In genomic region chr9:130769004-130769403, GRCh38 we compare ENCODE assay signal across 20 cellular contexts.
DNase-seq lines count a peak whose midpoint lies in the region; ATAC-seq, FAIRE-seq and TF ChIP-seq lines count a peak whose summit lies in the region.
"Had no signal": no experiment of that assay in that cellular context is flagged by ENCODE, and none has a peak within 500 bp of the region (broad histone marks: within the 10 kb centered on the region; RNA-seq: fewer than 3 reads in every experiment).

No MANE protein-coding gene starts in this region.

- no peak overlapping the region for H3T11ph ChIP-seq in H9 (ENCODE audit: low read length)

- no peak overlapping the region for H3K4me2 ChIP-seq in H9 (ENCODE audit: insufficient read depth, insufficient read length, low read length)
- H3K4me2 ChIP-seq: A549, KMS-11 had no signal

- no peak overlapping the region for H2BK120ac ChIP-seq in H9 (ENCODE audit: low read depth, low read length, poor library complexity, severe bottlenecking)

- no peak overlapping the region for H3K4me3 Mint-ChIP-seq in H9

- no peak overlapping the region for H4K8ac ChIP-seq in H9 (replicated peaks; ENCODE audit: insufficient read length, low read depth, low read length)

- no peaks in the 10 kb centered on the region for H3K9me3 Mint-ChIP-seq in H9

- no peak overlapping the region for H2BK20ac ChIP-seq in H9 (ENCODE audit: low read depth, low read length, poor library complexity, severe bottlenecking)

- no peak overlapping the region for H2BK15ac ChIP-seq in H9 (ENCODE audit: low read depth, low read length)

- H4K20me1 ChIP-seq in H9 (ENCODE audit: control insufficient read depth, insufficient read depth, insufficient read length): no peaks in the 10 kb centered on the region

- peak overlapping the region in 2 of 3 experiments; percentile 66 to 95; a peak in 2 of 7 replicates for H3K27ac Mint-ChIP-seq in H9

- ATAC-seq in left lobe of liver (peak; percentile 14), HG02571 (IDR thresholded peaks at IDR 0.05; ENCODE audit: unreplicated experiment) (no peak), HG02588 (IDR thresholded peaks at IDR 0.05; ENCODE audit: unreplicated experiment) (no peak), GM21447 (IDR thresholded peaks at IDR 0.05; ENCODE audit: unreplicated experiment) (no peak)
- ATAC-seq: A549, Panc1, Right ventricle myocardium inferior had no signal

- H3K9me3 ChIP-seq in H9 (ENCODE audit: control insufficient read depth, low read depth, low read length): no peaks in the 10 kb centered on the region
- no peaks in the 10 kb centered on the region for H3K9me3 ChIP-seq in colonic mucosa
- H3K9me3 ChIP-seq in small intestine (ENCODE audit: control insufficient read depth, low read depth): no peaks in the 10 kb centered on the region
- H3K9me3 ChIP-seq: A549 had no signal

- TF ChIP-seq CTCF in H9 (conservative IDR thresholded peaks at IDR 0.05) (no peak), colonic mucosa (IDR thresholded peaks at IDR 0.05) (no peak)

- H3K36me3 ChIP-seq in colonic mucosa: no peaks in the 10 kb centered on the region
- no peaks in the 10 kb centered on the region for H3K36me3 ChIP-seq in small intestine (ENCODE audit: control insufficient read depth in 2 of 2, insufficient read depth in 2 of 2, low read length in 2 of 2)

- no peak overlapping the region for H3K23ac ChIP-seq in H9 (ENCODE audit: insufficient read length, low read depth, low read length)

- H2BK5ac ChIP-seq in H9 (ENCODE audit: insufficient read length, low read length): no peak overlapping the region

- H3K79me1 ChIP-seq in H9 (ENCODE audit: insufficient read depth, low read depth, low read length, poor library complexity, severe bottlenecking): no peaks in the 10 kb centered on the region

- intact Hi-C loops in colonic mucosa (cut with DNase I): loop anchor here (5.0 kb wide), 1 partner anchor 173 kb away; no protein-coding TSS in a partner anchor

- H3K36me3 Mint-ChIP-seq in H9 (ENCODE audit: insufficient read depth in 1 of 3, low read depth in 3 of 3): no peaks in the 10 kb centered on the region

- no peak overlapping the region for H2AFZ ChIP-seq in H9 (ENCODE audit: low read length)

- H2AK5ac ChIP-seq in H9 (ENCODE audit: insufficient read length, low read length): no peak overlapping the region

- no peak overlapping the region for H4K91ac ChIP-seq in H9 (ENCODE audit: insufficient read length, low read depth, low read length)

- H4K5ac ChIP-seq in H9 (ENCODE audit: insufficient read length, low read depth, low read length): no peak overlapping the region

- H3K14ac ChIP-seq in H9 (ENCODE audit: insufficient read depth, low read length): no peak overlapping the region

- H3K4me1 ChIP-seq in H9 (ENCODE audit: insufficient read depth, low read length) (no peaks in the 10 kb centered on the region; the same call in 1 of the 2 replicates), colonic mucosa (peaks cover 16% of the 10 kb centered on the region), small intestine (ENCODE audit: control insufficient read depth in 2 of 2, insufficient read depth in 1 of 2, low read depth in 1 of 2, low read length in 1 of 2) (peaks cover 5 to 26% of the 10 kb centered on the region in 2 donors)

- H3K9ac ChIP-seq in H9 (ENCODE audit: extremely low read depth, insufficient read length, low read length) (no peak overlapping the region), colonic mucosa (ENCODE audit: low read depth in 2 of 2, low read length in 2 of 2) (peak overlapping the region in 1 of 2 donors; percentile 77)
- H3K9ac ChIP-seq: KMS-11 had no signal

- H3K4ac ChIP-seq in H9 (ENCODE audit: low read depth, low read length): no peak overlapping the region

- peaks cover 1% of the 10 kb centered on the region; the same call in 1 of the 2 replicates for H3K79me2 ChIP-seq in H9 (ENCODE audit: insufficient read depth, low read length)

- FAIRE-seq in small intestine (lab: Jason Lieb, UNC): no peak
- FAIRE-seq: A549, GM12892 had no signal

- H3K56ac ChIP-seq in H9 (ENCODE audit: insufficient read length, low read depth, low read length): no peak overlapping the region

- WGBS in H9 (ENCODE audit: extremely low coverage, insufficient read length, low lambda C conversion rate): 100% methylated on average over 1 of the region's 4 CpGs
- WGBS in small intestine, 3 donors: 21 to 69% (median 37%) methylated on average over 3 to 4 of the region's 4 CpGs

- H3K27me3 ChIP-seq in H9 (ENCODE audit: insufficient read depth, low read length) (no peaks in the 10 kb centered on the region), colonic mucosa (no peaks in the 10 kb centered on the region), small intestine (ENCODE audit: control insufficient read depth in 2 of 2, insufficient read depth in 2 of 2, low read length in 2 of 2) (no peaks in the 10 kb centered on the region)

- H3K27ac ChIP-seq in H9 (ENCODE audit: insufficient read length, low read depth, low read length) (no peak overlapping the region), colonic mucosa (peak overlapping the region; percentile 88), small intestine (ENCODE audit: low read depth in 1 of 2, low read length in 1 of 2) (peak overlapping the region in 1 of 2 donors; percentile 46)
- H3K27ac ChIP-seq: C4-2B, KMS-11, SK-N-MC had no signal

- no peak overlapping the region for H3K18ac ChIP-seq in H9 (ENCODE audit: insufficient read length, low read depth, low read length)

- no peak overlapping the region for H3K4me3 ChIP-seq in colonic mucosa
- H3K4me3 ChIP-seq in small intestine (ENCODE audit: low read depth in 1 of 2, low read length in 2 of 2): no peak overlapping the region
- H3K4me3 ChIP-seq: A549, SK-N-MC had no signal

- H3K4me1 Mint-ChIP-seq in H9: peaks cover 40 to 42% of the 10 kb centered on the region in 2 experiments

- H3K23me2 ChIP-seq in H9 (ENCODE audit: insufficient read length, low read depth, low read length, poor library complexity, severe bottlenecking): no peaks in the 10 kb centered on the region

- H3K27me3 Mint-ChIP-seq in H9 (ENCODE audit: low read depth): no peaks in the 10 kb centered on the region

- no peak overlapping the region for H2BK12ac ChIP-seq in H9 (ENCODE audit: insufficient read length, low read depth, low read length)

- DNase-seq in H9 (no peak), colonic mucosa (no peak), left lobe of liver (ENCODE audit: low spot score) (no peak), small intestine (peak; percentile 73), NCI-H82 (lab: John Stamatoyannopoulos, UW) (no peak)
- DNase-seq: HCEC 1CT, NCI-H1048, NCI-H1436 treated with DMSO at 0.1 percent for 48 hours, NCI-H2029 treated with DMSO at 0.1 percent for 48 hours, NCI-H510A treated with DMSO at 0.1 percent for 48 hours had no signal
